ENCODE assay signal across 7 cellular contexts in genomic region chr11:72113170-72113808, GRCh38. TPM values are rescaled to one million over a fixed set of nuclear protein-coding genes. Genes with fewer than 3 reads are reported as not detected.
DNase-seq lines count a peak whose midpoint lies in the region; ATAC-seq, FAIRE-seq and TF ChIP-seq lines count a peak whose summit lies in the region.

No MANE protein-coding gene starts in this region.

- peak overlapping the region; percentile 100 for H3K27ac Mint-ChIP-seq in GM23338

- no peaks in the 10 kb centered on the region for H3K79me2 ChIP-seq in GM23338 (replicated peaks; ENCODE audit: insufficient read depth)
- H3K79me2 ChIP-seq in SK-N-SH (ENCODE audit: insufficient read depth) = no peaks in the 10 kb centered on the region

- CTCF ChIA-PET in SK-N-SH (lab: Yijun Ruan, JAX) = interaction anchor here (1.2 to 3.4 kb wide), 5 partner anchors 30 to 317 kb away, joined by 3 to 16 read pairs (median 4); no protein-coding TSS in a partner anchor

- H4K20me1 ChIP-seq in GM23338 (replicated peaks; ENCODE audit: insufficient read depth) = no peaks in the 10 kb centered on the region
- no peaks in the 10 kb centered on the region for H4K20me1 ChIP-seq in SK-N-SH (ENCODE audit: insufficient read depth)

- peaks cover 7% of the 10 kb centered on the region; the same call in 1 of the 2 replicates for H3K4me1 ChIP-seq in GM23338 (ENCODE audit: insufficient read depth)
- H3K4me1 ChIP-seq in SK-N-SH (ENCODE audit: control insufficient read depth in 1 of 2, insufficient read depth in 2 of 2, low read depth in 1 of 2, low read length in 1 of 2) = peaks cover 6 to 16% of the 10 kb centered on the region in 2 experiments; a peak in 3 of 4 replicates
- no peaks in the 10 kb centered on the region for H3K4me1 ChIP-seq in small intestine (ENCODE audit: control insufficient read depth in 2 of 2, insufficient read depth in 1 of 2, low read depth in 1 of 2, low read length in 1 of 2)

- H3K27me3 Mint-ChIP-seq in GM23338 (ENCODE audit: insufficient read depth, low read depth, poor library complexity) = peaks cover 15% of the 10 kb centered on the region

- H3K27ac ChIP-seq in GM23338 (ENCODE audit: low read depth) (peak overlapping the region; percentile 86), SK-N-SH (ENCODE audit: low read depth in 2 of 2, low read length in 1 of 2) (peak overlapping the region; percentile 96 to 99), small intestine (ENCODE audit: low read depth in 1 of 2, low read length in 1 of 2) (peak overlapping the region; percentile 71 to 99)

- H3K4me2 ChIP-seq in GM23338 (peak overlapping the region; percentile 75), SK-N-SH (peak overlapping the region; percentile 79)

- H3K36me3 ChIP-seq in GM23338 (ENCODE audit: insufficient read depth) = no peaks in the 10 kb centered on the region
- H3K36me3 ChIP-seq in SK-N-SH (replicated peaks in 1 of 2; ENCODE audit: control insufficient read depth in 1 of 2, insufficient read depth in 2 of 2, low read length in 1 of 2) = peaks cover 2 to 5% of the 10 kb centered on the region in 2 experiments
- H3K36me3 ChIP-seq in small intestine (ENCODE audit: control insufficient read depth in 2 of 2, insufficient read depth in 2 of 2, low read length in 2 of 2) = no peaks in the 10 kb centered on the region

- H3F3A ChIP-seq in GM23338 (replicated peaks; ENCODE audit: low read depth) (no peaks in the 10 kb centered on the region), SK-N-SH (replicated peaks; ENCODE audit: insufficient read depth) (peaks cover 3% of the 10 kb centered on the region)

- H3K9me2 ChIP-seq in GM23338 (ENCODE audit: insufficient read depth) (peaks cover 19% of the 10 kb centered on the region), SK-N-SH (no peaks in the 10 kb centered on the region)

- TF ChIP-seq EP300 in SK-N-SH (IDR thresholded peaks at IDR 0.05; ENCODE audit: borderline replicate concordance in 1 of 2, low read depth in 1 of 2, low read length in 1 of 2) = no peak

- 95% methylated on average over 6 of the region's 6 CpGs for WGBS in SK-N-SH (ENCODE audit: low lambda C conversion rate)
- 95 to 96% (median 96%) methylated on average over 6 of the region's 6 CpGs for WGBS in small intestine, 3 donors

- H3K27me3 ChIP-seq in GM23338 (ENCODE audit: insufficient read depth) (peaks cover 16% of the 10 kb centered on the region), SK-N-SH (ENCODE audit: insufficient read depth) (no peaks in the 10 kb centered on the region), small intestine (ENCODE audit: control insufficient read depth in 2 of 2, insufficient read depth in 2 of 2, low read length in 2 of 2) (no peaks in the 10 kb centered on the region)

- peak overlapping the region; percentile 93 for H3K9ac ChIP-seq in SK-N-SH

- peaks cover 10% of the 10 kb centered on the region for H3K4me1 Mint-ChIP-seq in GM23338

- peaks cover 7% of the 10 kb centered on the region; the same call in 2 of the 3 replicates for H3K36me3 Mint-ChIP-seq in GM23338 (ENCODE audit: low read depth)

- H3K9me3 ChIP-seq in SK-N-SH = no peaks in the 10 kb centered on the region
- no peaks in the 10 kb centered on the region for H3K9me3 ChIP-seq in small intestine (ENCODE audit: control insufficient read depth, low read depth)

- FAIRE-seq in small intestine (lab: Jason Lieb, UNC) = no peak

- peak overlapping the region; percentile 93 for H3K4me3 Mint-ChIP-seq in GM23338

- no peak for TF ChIP-seq CTCF in GM23338 (conservative IDR thresholded peaks at IDR 0.05; ENCODE audit: low read depth in 2 of 2)
- no peak for TF ChIP-seq CTCF in SK-N-SH (IDR thresholded peaks at IDR 0.05)
- no peak for TF ChIP-seq CTCF in fibroblast of pulmonary artery (IDR thresholded peaks at IDR 0.05; ENCODE audit: low read length, missing control alignments)

- no peaks in the 10 kb centered on the region; the same call in 1 of the 3 replicates for H3K9me3 Mint-ChIP-seq in GM23338

- H3K4me3 ChIP-seq in GM23338 (peak overlapping the region; percentile 49), SK-N-SH (ENCODE audit: low read depth in 2 of 2, low read length in 1 of 2) (peak overlapping the region; percentile 71 to 77), fibroblast of pulmonary artery (replicated peaks; ENCODE audit: low read depth, low read length) (peak overlapping the region; percentile 77), small intestine (ENCODE audit: low read depth in 1 of 2, low read length in 2 of 2) (no peak overlapping the region)

- POLR2A ChIA-PET in SK-N-SH (lab: Yijun Ruan, JAX) = interaction anchor here (0.6 to 2.2 kb wide), 11 partner anchors 10 to 301 kb away, joined by 3 to 11 read pairs (median 4); partner anchors contain the start of genes LAMTOR1, PHOX2A, RNF121 and XNDC1N

- ATAC-seq in GM23338 = no peak
- ATAC-seq in HG02678 (IDR thresholded peaks at IDR 0.05; ENCODE audit: unreplicated experiment) = no peak
- no peak for ATAC-seq in GM19324 (IDR thresholded peaks at IDR 0.05; ENCODE audit: low FRiP score, unreplicated experiment)

- H2AFZ ChIP-seq in GM23338 (peak overlapping the region; percentile 85), SK-N-SH (ENCODE audit: low read depth) (peak overlapping the region; percentile 63)

- no peak for TF ChIP-seq RAD21 in SK-N-SH (IDR thresholded peaks at IDR 0.05; ENCODE audit: low read length)

- DNase-seq in GM23338 (ENCODE audit: low spot score) (no peak), SK-N-SH (no peak), fibroblast of pulmonary artery (ENCODE audit: low read depth) (no peak), small intestine (no peak), NCI-H2107 (lab: John Stamatoyannopoulos, UW) (no peak)

TF ChIP-seq in SK-N-SH, 30 proteins besides CTCF, POLR2A, EP300 and RAD21 (continues in another document):
- no peak for TF ChIP-seq REST (IDR thresholded peaks at IDR 0.05; ENCODE audit: low read depth, low read length)
- no peak for TF ChIP-seq RCOR1 (IDR thresholded peaks at IDR 0.05; ENCODE audit: low read length)
- TF ChIP-seq JUND (IDR thresholded peaks at IDR 0.05) = no peak
- TF ChIP-seq TAF1 (IDR thresholded peaks at IDR 0.05; ENCODE audit: borderline replicate concordance, low read depth, low read length) = no peak
- TF ChIP-seq MEF2A (IDR thresholded peaks at IDR 0.05; ENCODE audit: borderline replicate concordance, low read depth) = no peak
- no peak for TF ChIP-seq SIN3A (IDR thresholded peaks at IDR 0.05; ENCODE audit: borderline replicate concordance, low read depth, low read length)

RNA-seq across cellular contexts. Expression of gene ANAPC15, which starts 0.8 kb away (rescaled TPM):
- 42.3 and 52.1 TPM in 2 replicates for total RNA-seq in GM23338 (2014; rRNA removed; shearing (Covaris generic))
- polyA plus RNA-seq in GM23338 (2016; fragmentation: Nextera tagmentation; extraction: Ambion mirVana) (110 and 117 TPM in 2 replicates), SK-N-SH (2012; rRNA removed) (85.6 and 92.3 TPM in 2 replicates), small intestine (10 to 100 TPM; 62.7 to 83.0 (median 68.7) TPM)
- polyA plus RNA-seq in SK-N-SH (2012; cell fraction: cytosol; rRNA removed) = 121 and 159 TPM in 2 replicates
- polyA plus RNA-seq in SK-N-SH (2012; cell fraction: nucleus; rRNA removed) = 32.9 and 39.9 TPM in 2 replicates

RNA-seq across cellular contexts. Expression of gene TOMT, which starts 7.6 kb away (rescaled TPM):
- total RNA-seq in GM23338 (2014; rRNA removed; shearing (Covaris generic)) = not detected in 2 replicates
- polyA plus RNA-seq in GM23338 (2016; fragmentation: Nextera tagmentation; extraction: Ambion mirVana) (not detected in 2 replicates), SK-N-SH (2012; rRNA removed) (not detected in 2 replicates), small intestine (not detected)
- not detected in 2 replicates for polyA plus RNA-seq in SK-N-SH (2012; cell fraction: cytosol; rRNA removed)
- 0.18 and 0.58 TPM in 2 replicates for polyA plus RNA-seq in SK-N-SH (2012; cell fraction: nucleus; rRNA removed)

RNA-seq across cellular contexts. Expression of gene LAMTOR1, which starts 10.2 kb away (rescaled TPM):
- 106 and 112 TPM in 2 replicates for total RNA-seq in GM23338 (2014; rRNA removed; shearing (Covaris generic))
- polyA plus RNA-seq in GM23338 (2016; fragmentation: Nextera tagmentation; extraction: Ambion mirVana) (157 and 168 TPM in 2 replicates), SK-N-SH (2012; rRNA removed) (128 and 129 TPM in 2 replicates), small intestine (100 to 1,000 TPM; 118 to 149 (median 120) TPM)
- polyA plus RNA-seq in SK-N-SH (2012; cell fraction: cytosol; rRNA removed) = 97.5 and 122 TPM in 2 replicates
- 84.1 and 89.5 TPM in 2 replicates for polyA plus RNA-seq in SK-N-SH (2012; cell fraction: nucleus; rRNA removed)

RNA-seq across cellular contexts. Expression of gene FOLR3, which starts 22.2 kb away (rescaled TPM):
- not detected in 2 replicates for total RNA-seq in GM23338 (2014; rRNA removed; shearing (Covaris generic))
- not detected in 2 replicates for polyA plus RNA-seq in GM23338 (2016; fragmentation: Nextera tagmentation; extraction: Ambion mirVana)
- not detected in 2 replicates for polyA plus RNA-seq in SK-N-SH (2012; rRNA removed)
- 0.05 TPM in 1 of 2 replicates, not detected in the other for polyA plus RNA-seq in SK-N-SH (2012; cell fraction: cytosol; rRNA removed)
- not detected in 2 replicates for polyA plus RNA-seq in SK-N-SH (2012; cell fraction: nucleus; rRNA removed)
- under 1 TPM in 1 of 3 donors, not detected in 2; 0.12 TPM for polyA plus RNA-seq in small intestine

RNA-seq across cellular contexts. Expression of gene LRRC51, which starts 32.6 kb away (rescaled TPM):
- 3.6 and 4.3 TPM in 2 replicates for total RNA-seq in GM23338 (2014; rRNA removed; shearing (Covaris generic))
- polyA plus RNA-seq in GM23338 (2016; fragmentation: Nextera tagmentation; extraction: Ambion mirVana) (4.2 and 4.8 TPM in 2 replicates), SK-N-SH (2012; rRNA removed) (7.3 and 8.0 TPM in 2 replicates), small intestine (1 to 10 TPM; 3.8 to 5.9 (median 5.3) TPM)
- polyA plus RNA-seq in SK-N-SH (2012; cell fraction: cytosol; rRNA removed) = 6.2 and 8.5 TPM in 2 replicates
- polyA plus RNA-seq in SK-N-SH (2012; cell fraction: nucleus; rRNA removed) = 6.0 and 7.2 TPM in 2 replicates

Comparison
In these comparisons a context has a peak if more than half of its experiments do, and no peak if none do; other contexts are left out.
1. H3K4me3 ChIP-seq: peak in GM23338 (single experiment), SK-N-SH (2 of 2) and fibroblast of pulmonary artery (single experiment); none in small intestine (0 of 2).
2. Peak in every context shown above with its lines, with median percentiles within 50 percentile points of each other: H3K27ac ChIP-seq.